25 cellular contexts compared by ENCODE assay signal in the genomic region with DNA sequence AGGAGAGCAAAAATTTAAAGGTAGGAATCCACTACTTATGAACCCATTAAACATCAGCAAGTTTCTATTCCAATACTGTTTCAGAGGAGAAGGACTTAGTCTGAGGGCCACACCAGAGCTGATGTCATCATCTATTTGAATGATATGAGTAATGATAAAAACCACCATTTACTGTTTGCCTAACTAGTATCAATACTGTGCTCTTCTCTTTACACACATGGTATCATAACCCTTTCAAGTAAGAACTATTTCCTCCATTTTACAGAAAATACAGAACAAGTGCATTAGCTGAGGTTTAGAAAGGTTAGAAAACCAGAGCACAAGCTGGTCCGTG.
DNase-seq lines count a peak whose midpoint lies in the region; ATAC-seq, FAIRE-seq and TF ChIP-seq lines count a peak whose summit lies in the region.
"Had no signal": no experiment of that assay in that cellular context is flagged by ENCODE, and none has a peak within 500 bp of the region (broad histone marks: within the 10 kb centered on the region; RNA-seq: fewer than 3 reads in every experiment).

No MANE protein-coding gene starts in this region.

- H3K9me1 ChIP-seq in endothelial cell of umbilical vein (replicated peaks; ENCODE audit: control insufficient read depth, extremely low read depth, insufficient read depth, low read length), result no peaks in the 10 kb centered on the region

- H3K4me1 Mint-ChIP-seq in stimulated activated naive CD8-positive, alpha-beta T cell treated with anti-CD3 and anti-CD28 coated beads, Interleukin-15, amount 100 ng/mL, for 72 hours, result no peaks in the 10 kb centered on the region
- H3K4me1 Mint-ChIP-seq: stimulated activated memory B cell treated with anti-CD40 and anti-IgM and Interleukin-4, amounts not matched to agents 10 μg/mL and 1 μg/mL and 100 μg/mL, for 72 hours had no signal

- H3K9me3 Mint-ChIP-seq in stimulated activated naive CD8-positive, alpha-beta T cell treated with anti-CD3 and anti-CD28 coated beads, Interleukin-15, amount 100 ng/mL, for 72 hours, result no peaks in the 10 kb centered on the region
- H3K9me3 Mint-ChIP-seq: activated CD8-positive, alpha-beta T cell treated with anti-CD3 and anti-CD28 coated beads for 36 hours; activated T-cell treated with anti-CD3 and anti-CD28 coated beads, Interleukin-2, amount 50 U/mL, for 24 hours; T-helper 1 cell treated with Interleukin-12 subunit alpha and Interleukin-12 subunit beta and Interleukin-4 antibody, amounts not matched to agents 30 μg/mL and 1 μg/mL, for 36 hours had no signal

- H3K36me3 ChIP-seq in endothelial cell of umbilical vein (ENCODE audit: control insufficient read depth in 2 of 2, extremely low read depth in 1 of 2, insufficient read depth in 2 of 2, low read length in 2 of 2) (no peaks in the 10 kb centered on the region), trophoblast cell (ENCODE audit: control insufficient read depth in 1 of 2, insufficient read depth in 2 of 2, low read length in 2 of 2) (no peaks in the 10 kb centered on the region)
- H3K36me3 ChIP-seq: HAP-1, left lung, thyroid gland, WERI-Rb-1 had no signal

- H2AFZ ChIP-seq in endothelial cell of umbilical vein (ENCODE audit: low read depth, low read length) (peak overlapping the region; percentile 81), trophoblast cell (ENCODE audit: insufficient read depth, low read length, poor library complexity) (no peak overlapping the region)

- H3K27me3 Mint-ChIP-seq in stimulated activated naive CD8-positive, alpha-beta T cell treated with anti-CD3 and anti-CD28 coated beads, Interleukin-15, amount 100 ng/mL, for 72 hours, result no peaks in the 10 kb centered on the region
- H3K27me3 Mint-ChIP-seq: activated CD8-positive, alpha-beta T cell treated with anti-CD3 and anti-CD28 coated beads for 36 hours; activated naive CD8-positive, alpha-beta T cell; activated T-cell treated with anti-CD3 and anti-CD28 coated beads, Interleukin-2, amount 50 U/mL, for 24 hours; stimulated activated memory B cell treated with anti-CD40 and anti-IgM and Interleukin-4, amounts not matched to agents 10 μg/mL and 1 μg/mL and 100 μg/mL, for 72 hours had no signal

- no peak overlapping the region for H3K27ac Mint-ChIP-seq in stimulated activated naive CD8-positive, alpha-beta T cell treated with anti-CD3 and anti-CD28 coated beads, Interleukin-15, amount 100 ng/mL, for 72 hours
- H3K27ac Mint-ChIP-seq: activated CD8-positive, alpha-beta T cell treated with anti-CD3 and anti-CD28 coated beads for 36 hours; activated naive CD8-positive, alpha-beta T cell; activated T-cell treated with anti-CD3 and anti-CD28 coated beads, Interleukin-2, amount 50 U/mL, for 24 hours; stimulated activated memory B cell treated with anti-CD40 and anti-IgM and Interleukin-4, amounts not matched to agents 10 μg/mL and 1 μg/mL and 100 μg/mL, for 72 hours; T-helper 1 cell treated with Interleukin-12 subunit alpha and Interleukin-12 subunit beta and Interleukin-4 antibody, amounts not matched to agents 30 μg/mL and 1 μg/mL, for 36 hours had no signal

- no peak overlapping the region for H3K4me2 ChIP-seq in endothelial cell of umbilical vein (ENCODE audit: insufficient read depth, low read length)
- no peak overlapping the region for H3K4me2 ChIP-seq in trophoblast cell (ENCODE audit: low read length)

- no peak overlapping the region for H3K4ac ChIP-seq in trophoblast cell (ENCODE audit: low read depth, low read length)

- H4K12ac ChIP-seq in trophoblast cell (ENCODE audit: low read depth, low read length), result no peak overlapping the region

- no peaks in the 10 kb centered on the region for H3K9me3 ChIP-seq in endothelial cell of umbilical vein (replicated peaks; ENCODE audit: control insufficient read depth, insufficient read depth, low read length)
- H3K9me3 ChIP-seq in trophoblast cell (ENCODE audit: insufficient read depth, low read depth, low read length), result no peaks in the 10 kb centered on the region
- H3K9me3 ChIP-seq: HAP-1, left lung, mucosa of descending colon, thyroid gland had no signal

- H3K4me3 ChIP-seq in endothelial cell of umbilical vein (replicated peaks in 1 of 3; ENCODE audit: insufficient read depth in 1 of 3, low read depth in 1 of 3, low read length in 3 of 3) (no peak overlapping the region), trophoblast cell (ENCODE audit: low read depth, low read length) (no peak overlapping the region)
- H3K4me3 ChIP-seq: HAP-1, left lung, mucosa of descending colon, thyroid gland had no signal

- WGBS in trophoblast cell (ENCODE audit: extremely low coverage, insufficient coverage, insufficient read length), result no CpG with 5 or more reads among the region's 1 CpG

- no peak overlapping the region for H3K4me3 Mint-ChIP-seq in stimulated activated naive CD8-positive, alpha-beta T cell treated with anti-CD3 and anti-CD28 coated beads, Interleukin-15, amount 100 ng/mL, for 72 hours
- H3K4me3 Mint-ChIP-seq: activated CD8-positive, alpha-beta T cell treated with anti-CD3 and anti-CD28 coated beads for 36 hours; activated naive CD8-positive, alpha-beta T cell; activated T-cell treated with anti-CD3 and anti-CD28 coated beads, Interleukin-2, amount 50 U/mL, for 24 hours; stimulated activated memory B cell treated with anti-CD40 and anti-IgM and Interleukin-4, amounts not matched to agents 10 μg/mL and 1 μg/mL and 100 μg/mL, for 72 hours; T-helper 1 cell treated with Interleukin-12 subunit alpha and Interleukin-12 subunit beta and Interleukin-4 antibody, amounts not matched to agents 30 μg/mL and 1 μg/mL, for 36 hours had no signal

- BruUV-seq in endothelial cell of umbilical vein (replicated peaks; lab: Mats Ljungman, UMichigan), result no TSS peak

- H4K8ac ChIP-seq in trophoblast cell (ENCODE audit: low read depth, low read length), result no peak overlapping the region

- H2BK120ac ChIP-seq in trophoblast cell (ENCODE audit: insufficient read depth, low read length, poor library complexity), result no peak overlapping the region

- H4K20me1 ChIP-seq in endothelial cell of umbilical vein (replicated peaks; ENCODE audit: control insufficient read depth, extremely low read depth, insufficient read depth, low read length), result no peaks in the 10 kb centered on the region

- H3K14ac ChIP-seq in trophoblast cell (ENCODE audit: low read length), result no peak overlapping the region

- H3K9ac ChIP-seq in endothelial cell of umbilical vein (replicated peaks; ENCODE audit: extremely low read depth, insufficient read depth, low read length), result peak overlapping the region; percentile 13
- H3K9ac ChIP-seq in trophoblast cell (ENCODE audit: low read length), result no peak overlapping the region

- no peak overlapping the region for H2BK12ac ChIP-seq in trophoblast cell (ENCODE audit: low read length)

- H4K91ac ChIP-seq in trophoblast cell (ENCODE audit: low read depth, low read length), result no peak overlapping the region

- no peak for FAIRE-seq in endothelial cell of umbilical vein (lab: Jason Lieb, UNC)
- FAIRE-seq: A204.1, bronchial epithelial cell had no signal

- no peaks in the 10 kb centered on the region for H3K79me2 ChIP-seq in endothelial cell of umbilical vein (ENCODE audit: control insufficient read depth, insufficient read depth, low read length)
- no peaks in the 10 kb centered on the region for H3K79me2 ChIP-seq in trophoblast cell (ENCODE audit: control insufficient read depth, insufficient read depth, low read length, poor library complexity)

- CTCF ChIA-PET in endothelial cell of umbilical vein (lab: Charles Lee), result no interaction called here

- ATAC-seq in stimulated activated naive CD8-positive, alpha-beta T cell treated with anti-CD3 and anti-CD28 coated beads, Interleukin-15, amount 100 ng/mL, for 72 hours, result peak; percentile 66
- ATAC-seq in stimulated activated naive CD8-positive, alpha-beta T cell treated with anti-CD3 and anti-CD28 coated beads, Interleukin-15, Interleukin-2, amounts not matched to agents 100 U/mL and 50 U/mL, for 24 hours, result no peak
- peak; percentile 54 for ATAC-seq in HG03565 (IDR thresholded peaks at IDR 0.05; ENCODE audit: unreplicated experiment)
- ATAC-seq: activated CD8-positive, alpha-beta T cell treated with anti-CD3 and anti-CD28 coated beads for 36 hours; left lung; stimulated activated memory B cell treated with anti-CD40 and anti-IgM and Interleukin-4, amounts not matched to agents 10 μg/mL and 1 μg/mL and 100 μg/mL, for 72 hours had no signal

- H3K4me1 ChIP-seq in endothelial cell of umbilical vein (ENCODE audit: control insufficient read depth, extremely low read depth, insufficient read depth, low read length) (peaks cover 15% of the 10 kb centered on the region), trophoblast cell (ENCODE audit: control insufficient read depth in 1 of 2, insufficient read depth in 2 of 2, low read length in 2 of 2) (no peaks in the 10 kb centered on the region)
- H3K4me1 ChIP-seq: HAP-1, left lung, thyroid gland had no signal

- no peak overlapping the region for H2AK5ac ChIP-seq in trophoblast cell (ENCODE audit: low read length)

- H3K27me3 ChIP-seq in endothelial cell of umbilical vein (ENCODE audit: control insufficient read depth in 2 of 2, insufficient read depth in 2 of 2, low read length in 2 of 2), result no peaks in the 10 kb centered on the region
- H3K27me3 ChIP-seq in trophoblast cell (ENCODE audit: insufficient read depth, low read length), result no peaks in the 10 kb centered on the region
- H3K27me3 ChIP-seq: left lung, thyroid gland had no signal

- dilution Hi-C loops in endothelial cell of umbilical vein (cut with MboI; ENCODE audit: extremely low pct_ligation_motif_present, low sequenced_read_pairs), result no loop called here

- H3K79me1 ChIP-seq in trophoblast cell (ENCODE audit: low read length), result no peaks in the 10 kb centered on the region

- intact Hi-C loops in endothelial cell of umbilical vein (cut with micrococcal nuclease), result loop anchor here (1.0 kb wide), 1 partner anchor 11 kb away; no protein-coding TSS in a partner anchor

- peak overlapping the region; percentile 50 for H3K27ac ChIP-seq in endothelial cell of umbilical vein (ENCODE audit: insufficient read depth, low read depth, low read length)
- H3K27ac ChIP-seq in trophoblast cell (ENCODE audit: low read depth, low read length), result no peak overlapping the region
- H3K27ac ChIP-seq: C4-2B, left lung, thyroid gland, WERI-Rb-1 had no signal

- H3K18ac ChIP-seq in trophoblast cell (ENCODE audit: low read length), result no peak overlapping the region

- POLR2A ChIA-PET in endothelial cell of umbilical vein (lab: Charles Lee), result no interaction called here

- no peak overlapping the region for H3K23ac ChIP-seq in trophoblast cell (ENCODE audit: low read length)

- TF ChIP-seq POLR2A in endothelial cell of umbilical vein (IDR thresholded peaks at IDR 0.05; ENCODE audit: low read depth, low read length), result no peak

- DNase-seq in stimulated activated naive CD8-positive, alpha-beta T cell treated with anti-CD3 and anti-CD28 coated beads, Interleukin-15, amount 100 ng/mL, for 72 hours, result no peak
- no peak for DNase-seq in stimulated activated naive CD8-positive, alpha-beta T cell treated with anti-CD3 and anti-CD28 coated beads, Interleukin-15, Interleukin-2, amounts not matched to agents 100 U/mL and 50 U/mL, for 24 hours
- peak; percentile 26 for DNase-seq in endothelial cell of umbilical vein (ENCODE audit: low read depth, low spot score)
- DNase-seq in trophoblast cell, result no peak
- no peak for DNase-seq in activated effector memory CD4-positive, alpha-beta T cell treated with anti-CD3 and anti-CD28 coated beads, Interleukin-2, amount 50 U/mL, for 16 hours
- no peak for DNase-seq in COR-L47 (lab: John Stamatoyannopoulos, UW)
- DNase-seq in NCI-H2107 (lab: John Stamatoyannopoulos, UW), result no peak
- DNase-seq: activated CD8-positive, alpha-beta T cell treated with anti-CD3 and anti-CD28 coated beads for 36 hours; activated T-cell treated with anti-CD3 and anti-CD28 coated beads, Interleukin-2, amount 50 U/mL, for 24 hours; left lung; mucosa of descending colon; NCI-H526; occipital lobe; SHP77 treated with DMSO at 0.1 percent for 48 hours; stimulated activated CD4-positive, alpha-beta T cell treated with anti-CD3 and anti-CD28 coated beads, Interleukin-15, amount 100 ng/mL, for 24 hours; thyroid gland; WERI-Rb-1 had no signal

- no peak overlapping the region for H2BK5ac ChIP-seq in trophoblast cell (ENCODE audit: low read depth, low read length, poor library complexity)

- no peak for TF ChIP-seq CTCF in endothelial cell of umbilical vein (IDR thresholded peaks at IDR 0.05; ENCODE audit: extremely low read depth in 1 of 2, insufficient read depth in 1 of 2, low read depth in 1 of 2, low read length in 2 of 2)
